ENCODE assay signal across 28 cellular contexts in genomic region chr4:107629318-107629717, GRCh38.
"Had no signal": no experiment of that assay in that cellular context is flagged by ENCODE, and none has a peak within 500 bp of the region (broad histone marks: within the 10 kb centered on the region; RNA-seq: fewer than 3 reads in every experiment).

No MANE protein-coding gene starts in this region.

- H3K4me1 Mint-ChIP-seq: neural crest cell had no signal

- H3K4me3 Mint-ChIP-seq: activated B cell treated with CpG ODN at 0.5 μM for 24 hours; activated CD8-positive, alpha-beta T cell treated with anti-CD3 and anti-CD28 coated beads for 36 hours; activated T-cell treated with anti-CD3 and anti-CD28 coated beads, Interleukin-2, amount 50 U/mL, for 4 hours; activated T-helper 17 cell treated with anti-CD3 and anti-CD28 coated beads, Interleukin-2, amount 50 U/mL, for 72 hours; effector memory CD8-positive, alpha-beta T cell; naive B cell; neural crest cell had no signal

- H3K27me3 ChIP-seq: left lung, pancreas, testis, transverse colon had no signal

- DNase-seq: activated B cell treated with CpG ODN at 0.5 μM for 24 hours; activated CD4-positive, alpha-beta T cell treated with anti-CD3 and anti-CD28 coated beads, Interleukin-2, amount 50 U/mL, for 1 hour; activated CD8-positive, alpha-beta T cell treated with anti-CD3 and anti-CD28 coated beads for 36 hours; activated gamma-delta T cell treated with Interleukin-2 at 50 U/mL for 16 hours; activated naive CD4-positive, alpha-beta T cell treated with anti-CD3 and anti-CD28 coated beads, Interleukin-2, amount 50 U/mL, for 16 hours; activated T-cell treated with anti-CD3 and anti-CD28 coated beads, Interleukin-2, amount 50 U/mL, for 4 hours; amygdala; caudate nucleus; cortex of kidney; effector memory CD8-positive, alpha-beta T cell; head of caudate nucleus; hippocampal formation; kidney glomerular epithelial cell; left lung; naive B cell; nucleus accumbens; pancreas; psoas muscle; right cardiac atrium; small intestine; stimulated activated CD4-positive, alpha-beta T cell treated with anti-CD3 and anti-CD28 coated beads, Interleukin-2, amount 100 ng/mL, for 24 hours; stimulated activated naive CD4-positive, alpha-beta T cell; T-helper 2 cell; testis; transverse colon had no signal

- H3K4me3 ChIP-seq: left lung, pancreas, psoas muscle, testis, transverse colon had no signal

- ATAC-seq: activated CD8-positive, alpha-beta T cell treated with anti-CD3 and anti-CD28 coated beads for 36 hours; activated T-cell treated with anti-CD3 and anti-CD28 coated beads, Interleukin-2, amount 50 U/mL, for 4 hours; activated T-helper 17 cell treated with anti-CD3 and anti-CD28 coated beads, Interleukin-2, amount 50 U/mL, for 72 hours; effector memory CD8-positive, alpha-beta T cell; esophagus mucosa; left lung; pancreas; psoas muscle; right cardiac atrium had no signal

- H3K36me3 ChIP-seq: pancreas, transverse colon had no signal

- H3K27ac ChIP-seq: left lung, pancreas, psoas muscle, testis had no signal

- H3K9me3 ChIP-seq: left lung, pancreas, psoas muscle, testis, transverse colon had no signal

- H3K9me3 Mint-ChIP-seq: activated CD8-positive, alpha-beta T cell treated with anti-CD3 and anti-CD28 coated beads for 36 hours; activated T-helper 17 cell treated with anti-CD3 and anti-CD28 coated beads, Interleukin-2, amount 50 U/mL, for 72 hours; effector memory CD8-positive, alpha-beta T cell had no signal

- H3K4me1 ChIP-seq: left lung, psoas muscle, testis, transverse colon had no signal

- H3K27ac Mint-ChIP-seq: activated B cell treated with CpG ODN at 0.5 μM for 24 hours; activated CD8-positive, alpha-beta T cell treated with anti-CD3 and anti-CD28 coated beads for 36 hours; activated T-helper 17 cell treated with anti-CD3 and anti-CD28 coated beads, Interleukin-2, amount 50 U/mL, for 72 hours; effector memory CD8-positive, alpha-beta T cell had no signal

- H3K27me3 Mint-ChIP-seq: activated B cell treated with CpG ODN at 0.5 μM for 24 hours; activated CD8-positive, alpha-beta T cell treated with anti-CD3 and anti-CD28 coated beads for 36 hours; activated T-helper 17 cell treated with anti-CD3 and anti-CD28 coated beads, Interleukin-2, amount 50 U/mL, for 72 hours; effector memory CD8-positive, alpha-beta T cell; naive B cell had no signal
